In the genomic region with DNA sequence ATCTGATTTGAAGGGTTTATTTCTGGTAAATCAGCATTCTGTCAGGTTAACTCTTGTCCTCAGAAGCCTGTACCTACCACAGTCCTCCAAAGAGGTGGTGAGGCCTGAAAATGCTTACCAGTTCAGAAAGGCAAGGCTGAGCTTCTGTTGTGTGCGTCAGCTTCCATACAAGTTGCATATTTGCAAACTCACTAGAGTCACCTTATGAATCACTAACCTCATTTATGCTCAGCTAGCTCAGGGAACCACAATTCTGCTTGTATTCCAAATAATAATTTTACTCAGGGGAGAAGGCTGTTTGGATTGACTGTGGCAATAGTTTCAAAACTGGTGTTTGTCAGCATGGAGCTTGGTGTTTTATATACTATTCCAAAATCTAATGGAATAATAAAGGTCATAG, we compare ENCODE assay signal across 14 cellular contexts.
DNase-seq lines count a peak whose midpoint lies in the region; ATAC-seq, FAIRE-seq and TF ChIP-seq lines count a peak whose summit lies in the region.
"Had no signal": no experiment of that assay in that cellular context is flagged by ENCODE, and none has a peak within 500 bp of the region (broad histone marks: within the 10 kb centered on the region; RNA-seq: fewer than 3 reads in every experiment).

No MANE protein-coding gene starts in this region.

- H4K20me1 ChIP-seq in smooth muscle cell (ENCODE audit: low read depth) = no peaks in the 10 kb centered on the region

- H3K27ac ChIP-seq in VCaP = peak overlapping the region; percentile 54; the same call in 1 of the 2 replicates
- peak overlapping the region; percentile 90 for H3K27ac ChIP-seq in smooth muscle cell (ENCODE audit: low read depth)
- no peak overlapping the region for H3K27ac ChIP-seq in kidney (ENCODE audit: low read depth in 2 of 2, low read length in 2 of 2)

- ATAC-seq in activated CD4-positive, CD25-positive, alpha-beta regulatory T cell treated with anti-CD3 and anti-CD28 coated beads, Interleukin-2, amount 50 U/mL, for 24 hours = no peak
- ATAC-seq in HG03520 (IDR thresholded peaks at IDR 0.05; ENCODE audit: unreplicated experiment) (no peak), left colon (no peak)
- ATAC-seq: naive thymus-derived CD8-positive, alpha-beta T cell; T-helper 17 cell had no signal

- FAIRE-seq in kidney (lab: Jason Lieb, UNC) = no peak

- peak overlapping the region; percentile 53 for H3K4me2 ChIP-seq in smooth muscle cell

- 25% methylated on average over 1 of the region's 1 CpG for WGBS in smooth muscle cell (ENCODE audit: low lambda C conversion rate)

- H3K9ac ChIP-seq in smooth muscle cell (ENCODE audit: low read depth) (peak overlapping the region; percentile 59), kidney (ENCODE audit: low read length in 2 of 2) (no peak overlapping the region)

- H3K27me3 ChIP-seq in smooth muscle cell (ENCODE audit: low read depth) = no peaks in the 10 kb centered on the region

- TF ChIP-seq CTCF in VCaP (conservative IDR thresholded peaks at IDR 0.05) (no peak), fibroblast of the aortic adventitia (IDR thresholded peaks at IDR 0.05; ENCODE audit: insufficient read depth, low read length) (no peak), smooth muscle cell (IDR thresholded peaks at IDR 0.05; ENCODE audit: borderline replicate concordance, insufficient read depth, poor library complexity, severe bottlenecking) (no peak), kidney (IDR thresholded peaks at IDR 0.05; ENCODE audit: borderline replicate concordance, extremely low read depth, insufficient read depth) (no peak)

- no peak overlapping the region for H3K4me3 ChIP-seq in fibroblast of the aortic adventitia (ENCODE audit: low read depth, low read length)
- no peak overlapping the region for H3K4me3 ChIP-seq in smooth muscle cell
- no peak overlapping the region for H3K4me3 ChIP-seq in kidney (ENCODE audit: low read length in 2 of 2)

- H3K4me1 ChIP-seq in smooth muscle cell (ENCODE audit: low read depth) = peaks cover 19% of the 10 kb centered on the region
- H3K4me1 ChIP-seq in kidney (ENCODE audit: control insufficient read depth in 1 of 2, insufficient read depth in 1 of 2, low read depth in 1 of 2, low read length in 2 of 2) = peaks cover 0 to 4% of the 10 kb centered on the region in 2 donors

- H3F3A ChIP-seq in smooth muscle cell (ENCODE audit: low read depth) = peaks cover 4% of the 10 kb centered on the region

- intact Hi-C loops in kidney (cut with DNase I) = no loop called here
- intact Hi-C loops in left colon (cut with DNase I, micrococcal nuclease) = no loop called here

- H3K36me3 ChIP-seq in smooth muscle cell (ENCODE audit: low read depth) (no peaks in the 10 kb centered on the region), kidney (ENCODE audit: control insufficient read depth in 1 of 2, insufficient read depth in 2 of 2, low read length in 2 of 2) (peaks cover 0 to 2% of the 10 kb centered on the region in 2 donors)

- H3K9me3 ChIP-seq in smooth muscle cell (replicated peaks; ENCODE audit: low read depth) = no peaks in the 10 kb centered on the region
- H3K9me3 ChIP-seq in kidney (ENCODE audit: control insufficient read depth in 1 of 2, low read length in 2 of 2) = no peaks in the 10 kb centered on the region

- no peak overlapping the region for H2AFZ ChIP-seq in smooth muscle cell (ENCODE audit: low read depth)

- H3K79me2 ChIP-seq in smooth muscle cell (ENCODE audit: low read depth) = no peaks in the 10 kb centered on the region

- DNase-seq in H4 (ENCODE audit: low spot score) (peak; percentile 69), fibroblast of the aortic adventitia (ENCODE audit: low read depth) (peak; percentile 93), smooth muscle cell (lab: John Stamatoyannopoulos, UW; ENCODE audit: unreplicated experiment) (no peak), kidney (no peak), left colon (no peak)
- DNase-seq: endodermal cell; immature natural killer cell; naive thymus-derived CD8-positive, alpha-beta T cell; NCI-H2029; stimulated activated CD8-positive, alpha-beta memory T cell treated with anti-CD3 and anti-CD28 coated beads, Interleukin-4, amount 100 ng/mL, for 48 hours; T-helper 17 cell had no signal

Comparison
In these comparisons a context has a peak if more than half of its experiments do, and no peak if none do; other contexts are left out.
1. DNase-seq: peak in H4 (single experiment) and fibroblast of the aortic adventitia (single experiment); none in smooth muscle cell (single experiment), kidney (single experiment) and left colon (0 of 2).
2. H3K27ac ChIP-seq: peak in VCaP (single experiment) and smooth muscle cell (single experiment); none in kidney (0 of 2).